Comparison of ENCODE assay signal across 2 cellular contexts in genomic region chr16:57126412-57126811, GRCh38.
A peak's percentile ranks its signal among the peaks of the same experiment; 100 is the strongest.
TF ChIP-seq lines count a peak whose summit lies in the region.

No MANE protein-coding gene starts in this region.

TF ChIP-seq in HCT116, 20 proteins besides CTCF, POLR2A, EP300 and RAD21:
- no peak for TF ChIP-seq YY1 (IDR thresholded peaks at IDR 0.05; ENCODE audit: extremely low read depth, insufficient replicate concordance, low read depth, low read length)
- TF ChIP-seq ZNF274 (IDR thresholded peaks at IDR 0.05; ENCODE audit: low read depth, low read length): no peak
- no peak for TF ChIP-seq CEBPB (IDR thresholded peaks at IDR 0.05; ENCODE audit: low read depth)
- no peak for TF ChIP-seq POLR2AphosphoS5 (IDR thresholded peaks at IDR 0.05; ENCODE audit: low read depth, low read length)
- TF ChIP-seq EGR1 (IDR thresholded peaks at IDR 0.05; ENCODE audit: low read depth): no peak
- TF ChIP-seq REST (IDR thresholded peaks at IDR 0.05; ENCODE audit: low read depth): no peak
- no peak for TF ChIP-seq SRF (IDR thresholded peaks at IDR 0.05; ENCODE audit: low read depth)
- no peak for TF ChIP-seq CBX3 (IDR thresholded peaks at IDR 0.05; ENCODE audit: low read depth)
- TF ChIP-seq ATF3 (IDR thresholded peaks at IDR 0.05): no peak
- TF ChIP-seq EZH2 (IDR thresholded peaks at IDR 0.05): no peak

TF ChIP-seq in K562, 482 proteins besides CTCF, POLR2A, EP300 and RAD21:
- TF ChIP-seq SNRNP70 (optimal IDR thresholded peaks at IDR 0.05; ENCODE audit: low read depth, low read length) (no peak), ELK3 (CRISPR knock-in tag; IDR thresholded peaks at IDR 0.05) (no peak), SIN3B (IDR thresholded peaks at IDR 0.05; ENCODE audit: low read depth) (no peak), RBM14 (IDR thresholded peaks at IDR 0.05; ENCODE audit: borderline replicate concordance, insufficient read depth, low read depth, low read length) (no peak), IRF2 (CRISPR knock-in tag; IDR thresholded peaks at IDR 0.05) (no peak), CREM (IDR thresholded peaks at IDR 0.05; ENCODE audit: low read depth) (0 out of 2 replicates have a peak, but pooled peaks have one; percentile 18), MEF2D (tag; conservative IDR thresholded peaks at IDR 0.05; ENCODE audit: low read depth) (no peak)
